ENCODE assay signal across 9 cellular contexts in genomic region chr2:73291461-73292315, GRCh38. TPM values are rescaled to one million over a fixed set of nuclear protein-coding genes. Genes with fewer than 3 reads are reported as not detected.
DNase-seq lines count a peak whose midpoint lies in the region; ATAC-seq and TF ChIP-seq lines count a peak whose summit lies in the region.
"Had no signal": no experiment of that assay in that cellular context is flagged by ENCODE, and none has a peak within 500 bp of the region (broad histone marks: within the 10 kb centered on the region; RNA-seq: fewer than 3 reads in every experiment).

No MANE protein-coding gene starts in this region.

- peak overlapping the region; percentile 52 for H3K4me2 ChIP-seq in osteoblast (ENCODE audit: insufficient read depth, low read length)

- H3K9ac ChIP-seq in ES-I3 (ENCODE audit: low read depth, low read length): peak overlapping the region; percentile 43; the same call in 1 of the 2 replicates

- no peaks in the 10 kb centered on the region for H3K79me2 ChIP-seq in osteoblast (ENCODE audit: insufficient read depth, low read length)

- H3K4me3 ChIP-seq in osteoblast (ENCODE audit: insufficient read depth, low read length): no peak overlapping the region

- no peaks in the 10 kb centered on the region for H3K9me3 ChIP-seq in ES-I3 (ENCODE audit: control insufficient read depth, insufficient read depth, low read length)
- H3K9me3 ChIP-seq in osteoblast (ENCODE audit: low read depth, low read length): no peaks in the 10 kb centered on the region

- H3K27me3 ChIP-seq in osteoblast (ENCODE audit: insufficient read depth, low read length): peaks cover 60% of the 10 kb centered on the region

- no peak for ATAC-seq in HG02798 (IDR thresholded peaks at IDR 0.05; ENCODE audit: poor library complexity, unreplicated experiment)

- H3K36me3 ChIP-seq in ES-I3 (ENCODE audit: insufficient read depth, low read length) (no peaks in the 10 kb centered on the region), osteoblast (ENCODE audit: insufficient read depth, low read length) (no peaks in the 10 kb centered on the region)

- no peak overlapping the region for H2AFZ ChIP-seq in osteoblast (ENCODE audit: low read length)

- H3K4me1 ChIP-seq in ES-I3 (ENCODE audit: insufficient read depth, low read length) (no peaks in the 10 kb centered on the region; the same call in 1 of the 2 replicates), osteoblast (ENCODE audit: insufficient read depth, low read length) (no peaks in the 10 kb centered on the region)

- H3K27ac ChIP-seq in osteoblast (ENCODE audit: low read depth, low read length): no peak overlapping the region

- no peaks in the 10 kb centered on the region for H4K20me1 ChIP-seq in osteoblast (ENCODE audit: insufficient read depth, low read length)

- no peak for TF ChIP-seq CTCF in osteoblast (IDR thresholded peaks at IDR 0.05; ENCODE audit: extremely low read depth, low read depth, low read length)

- DNase-seq in NCI-H146 (lab: John Stamatoyannopoulos, UW) (peak; percentile 58), dermis blood vessel endothelial cell (peak; percentile 16), osteoblast (ENCODE audit: insufficient read length, low spot score, missing footprints) (peak; percentile 87), hepatic stellate cell (ENCODE audit: low spot score) (no peak), MV-4-11 (lab: John Stamatoyannopoulos, UW) (no peak)

RNA-seq across cellular contexts. Expression of gene EGR4, which starts 1.7 kb away (rescaled TPM):
- total RNA-seq in dermis blood vessel endothelial cell (not detected in 2 replicates), osteoblast (not detected in 2 replicates)
- total RNA-seq: kidney epithelial cell, NCI-H460 had no signal

RNA-seq across cellular contexts. Expression of gene FBXO41, which starts 7.4 kb away (rescaled TPM):
- total RNA-seq in dermis blood vessel endothelial cell (0.19 and 0.34 TPM in 2 replicates), osteoblast (0.29 and 0.36 TPM in 2 replicates)

RNA-seq across cellular contexts. Expression of gene CCT7, which starts 57.6 kb away (rescaled TPM):
- total RNA-seq in dermis blood vessel endothelial cell: 338 and 453 TPM in 2 replicates
- total RNA-seq in osteoblast: 180 and 200 TPM in 2 replicates

RNA-seq across cellular contexts. Expression of gene PRADC1, which starts 58.6 kb away (rescaled TPM):
- total RNA-seq in dermis blood vessel endothelial cell: 19.8 and 29.4 TPM in 2 replicates
- 11.2 and 15.9 TPM in 2 replicates for total RNA-seq in osteoblast

Comparison
In these comparisons a context has a peak if more than half of its experiments do, and no peak if none do; other contexts are left out.
1. DNase-seq: peak in NCI-H146 (single experiment), dermis blood vessel endothelial cell (single experiment) and osteoblast (single experiment); none in hepatic stellate cell (single experiment) and MV-4-11 (single experiment).